Comparison of ENCODE assay signal across 7 cellular contexts in genomic region chr17:31318298-31319190, GRCh38. TPM values are rescaled to one million over a fixed set of nuclear protein-coding genes. Genes with fewer than 3 reads are reported as not detected.
DNase-seq lines count a peak whose midpoint lies in the region; ATAC-seq lines count a peak whose summit lies in the region.

No MANE protein-coding gene starts in this region.

- ATAC-seq in GM19463 (IDR thresholded peaks at IDR 0.05; ENCODE audit: unreplicated experiment) (peak; percentile 59), GM21526 (IDR thresholded peaks at IDR 0.05; ENCODE audit: low FRiP score, unreplicated experiment) (no peak), HG02588 (IDR thresholded peaks at IDR 0.05; ENCODE audit: unreplicated experiment) (no peak)

- DNase-seq in NCI-H2029 treated with DMSO at 0.1 percent for 48 hours (lab: John Stamatoyannopoulos, UW), result peak; percentile 78
- peak; percentile 53 to 64 for DNase-seq in activated T-cell treated with anti-CD3 and anti-CD28 coated beads, Interleukin-2, amount 50 U/mL, for 48 hours
- peak; percentile 94 for DNase-seq in fibroblast of peridontal ligament (ENCODE audit: extremely low read depth)
- peak; percentile 82 for DNase-seq in renal cortical epithelial cell (ENCODE audit: low read depth)

RNA-seq across cellular contexts. Expression of gene EVI2A, which starts 2.9 kb away (rescaled TPM):
- total RNA-seq in renal cortical epithelial cell, result 0.15 TPM in 1 of 2 replicates, not detected in the other

RNA-seq across cellular contexts. Expression of gene EVI2B, which starts 4.7 kb away (rescaled TPM):
- not detected in 2 replicates for total RNA-seq in renal cortical epithelial cell

RNA-seq across cellular contexts. Expression of gene OMG, which starts 21.5 kb away (rescaled TPM):
- 0.10 TPM in 1 of 2 replicates, not detected in the other for total RNA-seq in renal cortical epithelial cell
